Comparison of ENCODE assay signal across 18 cellular contexts in the genomic region with DNA sequence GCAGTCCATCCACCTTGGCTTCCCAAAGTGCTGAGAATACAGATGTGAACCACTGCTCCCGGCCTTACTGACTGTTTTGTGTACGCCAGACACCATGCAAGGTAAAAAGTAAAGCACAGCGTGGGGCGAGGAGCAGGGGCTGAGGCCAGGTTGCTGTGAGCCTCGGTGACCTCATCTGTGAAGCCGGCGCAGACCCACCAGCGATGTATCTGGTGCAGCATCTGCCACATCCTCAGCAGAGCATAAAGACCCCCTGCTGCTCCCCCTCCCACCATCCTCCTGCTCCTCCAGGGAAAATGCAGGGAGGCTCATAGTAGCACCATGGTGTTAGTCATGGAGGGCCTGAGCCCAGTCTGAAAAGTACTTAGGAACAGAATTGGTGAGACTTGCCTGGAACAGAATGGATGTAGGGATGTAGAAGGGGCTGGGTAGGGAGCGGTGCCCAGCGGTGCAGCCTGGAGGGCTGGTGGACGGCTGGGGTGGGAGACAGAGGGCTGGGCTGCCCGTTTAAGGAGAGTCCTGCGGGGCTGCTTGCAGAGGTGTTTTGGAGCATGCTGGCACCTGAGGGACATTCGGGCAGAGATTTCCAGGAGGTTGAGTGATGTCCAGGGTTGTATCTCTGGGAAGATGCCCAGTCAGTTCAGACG.
DNase-seq lines count a peak whose midpoint lies in the region; ATAC-seq, FAIRE-seq and TF ChIP-seq lines count a peak whose summit lies in the region.
"Had no signal": no experiment of that assay in that cellular context is flagged by ENCODE, and none has a peak within 500 bp of the region (broad histone marks: within the 10 kb centered on the region; RNA-seq: fewer than 3 reads in every experiment).

No MANE protein-coding gene starts in this region.

- no peak for FAIRE-seq in HTR-8/SVneo (lab: Jason Lieb, UNC)

- no peak overlapping the region for H3K27ac ChIP-seq in colonic mucosa
- H3K27ac ChIP-seq: BLaER1 treated with 17β-estradiol and CSF1 and Interleukin-3, amounts not matched to agents 10 nM and 100 nM had no signal

- H3K4me1 Mint-ChIP-seq in activated CD4-positive, alpha-beta memory T cell treated with anti-CD3 and anti-CD28 coated beads, Interleukin-2, amount 10 ng/mL, durations not matched to agents 7 days and 5 days = no peaks in the 10 kb centered on the region
- no peaks in the 10 kb centered on the region for H3K4me1 Mint-ChIP-seq in activated CD4-positive, alpha-beta memory T cell treated with anti-CD3 and anti-CD28 coated beads for 36 hours (ENCODE audit: low read depth)
- H3K4me1 Mint-ChIP-seq: GM23338 had no signal

- H3K4me3 Mint-ChIP-seq in activated CD4-positive, alpha-beta memory T cell treated with anti-CD3 and anti-CD28 coated beads, Interleukin-2, amount 10 ng/mL, durations not matched to agents 7 days and 5 days = no peak overlapping the region
- no peak overlapping the region for H3K4me3 Mint-ChIP-seq in activated CD4-positive, alpha-beta memory T cell treated with anti-CD3 and anti-CD28 coated beads for 36 hours
- H3K4me3 Mint-ChIP-seq: GM23338 had no signal

- TF ChIP-seq CTCF in colonic mucosa (IDR thresholded peaks at IDR 0.05) = no peak

- H3K4me3 ChIP-seq in colonic mucosa = no peak overlapping the region
- H3K4me3 ChIP-seq: BLaER1 treated with 17β-estradiol and CSF1 and Interleukin-3, amounts not matched to agents 10 nM and 100 nM; GM23338 had no signal

- no peak overlapping the region for H3K27ac Mint-ChIP-seq in activated CD4-positive, alpha-beta memory T cell treated with anti-CD3 and anti-CD28 coated beads, Interleukin-2, amount 10 ng/mL, durations not matched to agents 7 days and 5 days
- H3K27ac Mint-ChIP-seq in activated CD4-positive, alpha-beta memory T cell treated with anti-CD3 and anti-CD28 coated beads for 36 hours = no peak overlapping the region
- H3K27ac Mint-ChIP-seq: GM23338 had no signal

- no peaks in the 10 kb centered on the region for H3K27me3 ChIP-seq in colonic mucosa

- H3K9ac ChIP-seq in colonic mucosa (ENCODE audit: low read depth in 2 of 2, low read length in 2 of 2) = no peak overlapping the region
- H3K9ac ChIP-seq: BLaER1 treated with 17β-estradiol and CSF1 and Interleukin-3, amounts not matched to agents 10 nM and 100 nM; SK-N-SH had no signal

- CTCF ChIA-PET in activated CD4-positive, alpha-beta memory T cell treated with anti-CD3 and anti-CD28 coated beads, Interleukin-2, amount 10 ng/mL, durations not matched to agents 7 days and 5 days (lab: Charles Lee) = no interaction called here
- CTCF ChIA-PET in activated CD4-positive, alpha-beta memory T cell treated with anti-CD3 and anti-CD28 coated beads for 36 hours (lab: Charles Lee) = no interaction called here

- ATAC-seq in HG03571 (IDR thresholded peaks at IDR 0.05; ENCODE audit: unreplicated experiment) = no peak
- ATAC-seq: GM23338, PC-3 had no signal

- peak; percentile 2 for DNase-seq in activated CD4-positive, alpha-beta memory T cell treated with anti-CD3 and anti-CD28 coated beads, Interleukin-2, amount 10 ng/mL, durations not matched to agents 7 days and 5 days
- DNase-seq in activated CD4-positive, alpha-beta memory T cell treated with anti-CD3 and anti-CD28 coated beads for 36 hours = no peak
- DNase-seq in colonic mucosa = peak; percentile 5
- DNase-seq in mucosa of gallbladder (ENCODE audit: low spot score) = peak; percentile 7
- peak; percentile 19 for DNase-seq in ureter (ENCODE audit: low spot score)
- no peak for DNase-seq in HTR-8/SVneo (ENCODE audit: insufficient read length, low spot score)
- no peak for DNase-seq in OCI-M2 (lab: John Stamatoyannopoulos, UW; ENCODE audit: unreplicated experiment)
- DNase-seq: DMS 273 treated with DMSO at 0.1 percent for 48 hours; KG1; NCI-H1048; NCI-H1694; NCI-H510A; NK-92 treated with Interleukin-12 subunit alpha and Interleukin-12 subunit beta, amount 100 ng/mL, for 24 hours; PC-3; SK-N-SH had no signal

- H3K4me1 ChIP-seq in colonic mucosa = no peaks in the 10 kb centered on the region

- H3K27me3 Mint-ChIP-seq in activated CD4-positive, alpha-beta memory T cell treated with anti-CD3 and anti-CD28 coated beads, Interleukin-2, amount 10 ng/mL, durations not matched to agents 7 days and 5 days = peaks cover 6% of the 10 kb centered on the region
- H3K27me3 Mint-ChIP-seq in activated CD4-positive, alpha-beta memory T cell treated with anti-CD3 and anti-CD28 coated beads for 36 hours = peaks cover 14% of the 10 kb centered on the region

- no peaks in the 10 kb centered on the region for H3K36me3 Mint-ChIP-seq in activated CD4-positive, alpha-beta memory T cell treated with anti-CD3 and anti-CD28 coated beads, Interleukin-2, amount 10 ng/mL, durations not matched to agents 7 days and 5 days (ENCODE audit: low read depth)
- no peaks in the 10 kb centered on the region for H3K36me3 Mint-ChIP-seq in activated CD4-positive, alpha-beta memory T cell treated with anti-CD3 and anti-CD28 coated beads for 36 hours

- no peaks in the 10 kb centered on the region for H3K9me3 ChIP-seq in colonic mucosa
- H3K9me3 ChIP-seq: SK-N-SH had no signal

- H3K9me3 Mint-ChIP-seq in activated CD4-positive, alpha-beta memory T cell treated with anti-CD3 and anti-CD28 coated beads, Interleukin-2, amount 10 ng/mL, durations not matched to agents 7 days and 5 days = no peaks in the 10 kb centered on the region
- no peaks in the 10 kb centered on the region for H3K9me3 Mint-ChIP-seq in activated CD4-positive, alpha-beta memory T cell treated with anti-CD3 and anti-CD28 coated beads for 36 hours
- H3K9me3 Mint-ChIP-seq: GM23338 had no signal

- POLR2A ChIA-PET in activated CD4-positive, alpha-beta memory T cell treated with anti-CD3 and anti-CD28 coated beads, Interleukin-2, amount 10 ng/mL, durations not matched to agents 7 days and 5 days (lab: Charles Lee) = no interaction called here
- POLR2A ChIA-PET in activated CD4-positive, alpha-beta memory T cell treated with anti-CD3 and anti-CD28 coated beads for 36 hours (lab: Charles Lee) = no interaction called here

- intact Hi-C loops in activated CD4-positive, alpha-beta memory T cell treated with anti-CD3 and anti-CD28 coated beads for 36 hours (cut with micrococcal nuclease) = no loop called here
- intact Hi-C loops in colonic mucosa (cut with DNase I) = no loop called here

- no peaks in the 10 kb centered on the region for H3K36me3 ChIP-seq in colonic mucosa
- H3K36me3 ChIP-seq: BLaER1 treated with 17β-estradiol and CSF1 and Interleukin-3, amounts not matched to agents 10 nM and 100 nM had no signal

Comparison
In these comparisons a context has a peak if more than half of its experiments do, and no peak if none do; other contexts are left out.
1. DNase-seq: peak in activated CD4-positive, alpha-beta memory T cell treated with anti-CD3 and anti-CD28 coated beads, Interleukin-2, amount 10 ng/mL, durations not matched to agents 7 days and 5 days (single experiment), colonic mucosa (single experiment), mucosa of gallbladder (single experiment) and ureter (single experiment); none in activated CD4-positive, alpha-beta memory T cell treated with anti-CD3 and anti-CD28 coated beads for 36 hours (single experiment), HTR-8/SVneo (single experiment) and OCI-M2 (single experiment).